8 cellular contexts compared by ENCODE assay signal in the genomic region with DNA sequence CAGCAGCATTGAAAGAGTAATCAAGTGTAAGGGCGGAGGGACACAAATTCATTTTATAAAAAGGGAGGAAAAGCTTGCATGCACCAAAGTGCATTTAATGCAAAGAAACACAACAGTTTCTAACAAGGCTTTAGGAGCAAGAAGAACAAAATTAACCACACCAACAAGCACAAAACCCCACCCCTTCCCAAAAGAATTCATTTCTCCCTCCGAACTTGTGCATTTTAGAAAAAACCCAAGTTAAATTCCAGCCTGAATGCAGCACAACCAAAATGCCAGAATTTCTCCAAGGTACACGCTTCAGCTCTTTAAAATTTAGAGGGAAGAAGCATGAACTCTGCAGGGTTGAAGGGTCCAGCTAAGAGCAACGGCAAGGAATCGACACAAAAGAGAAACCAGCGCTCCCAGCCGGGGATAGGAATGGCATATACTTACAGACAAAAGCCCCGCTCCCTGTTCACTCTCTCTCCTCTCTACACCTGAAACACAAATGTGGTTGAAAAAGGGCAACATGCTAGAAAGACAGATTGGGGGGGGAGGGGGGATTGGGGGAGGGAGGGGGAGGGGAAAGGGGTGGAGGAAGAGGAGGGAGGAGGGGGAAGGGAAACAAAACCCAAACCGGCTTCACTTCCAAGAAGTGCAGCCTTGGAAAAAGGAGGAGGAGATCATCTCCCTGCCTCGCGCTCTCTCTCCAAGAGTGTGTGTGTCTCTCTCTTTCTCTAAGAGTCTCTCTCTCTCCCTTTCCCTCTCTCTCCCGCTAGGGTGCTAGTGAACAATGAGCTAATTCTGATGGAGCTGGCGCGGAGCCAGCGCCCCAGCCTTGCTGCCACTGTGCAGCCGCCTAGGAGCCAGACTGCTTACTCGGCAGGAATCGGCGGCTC. TPM values are rescaled to one million over a fixed set of nuclear protein-coding genes. Genes with fewer than 3 reads are reported as not detected.
DNase-seq lines count a peak whose midpoint lies in the region; ATAC-seq and TF ChIP-seq lines count a peak whose summit lies in the region.

A gene with protein sequence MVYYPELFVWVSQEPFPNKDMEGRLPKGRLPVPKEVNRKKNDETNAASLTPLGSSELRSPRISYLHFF (minus strand): TSS at position 494 of the 881 bp plus-strand sequence. CDS start 1,422 bp downstream, outside the sequence.

- H3K4me2 ChIP-seq in trophoblast cell (ENCODE audit: low read length) = peak within 1 kb of the TSS; percentile 95

- 0 to 1% (median 0%) methylated on average over 19 of the region's 19 CpGs for WGBS in adipose tissue, 3 donors
- WGBS in heart left ventricle, 4 donors = 0 to 1% (median 1%) methylated on average over 16 to 19 of the region's 19 CpGs
- no CpG with 5 or more reads among the region's 19 CpGs for WGBS in trophoblast cell (ENCODE audit: extremely low coverage, insufficient coverage, insufficient read length)

- peak within 1 kb of the TSS; percentile 62 for H3K4me3 ChIP-seq in GM12864 (ENCODE audit: low read depth, low read length)
- H3K4me3 ChIP-seq in heart left ventricle = peak within 1 kb of the TSS; percentile 48 to 89 (median 70)
- peak within 1 kb of the TSS; percentile 70 for H3K4me3 ChIP-seq in trophoblast cell (ENCODE audit: low read depth, low read length)

- peak within 1 kb of the TSS; percentile 84 for H3K4ac ChIP-seq in trophoblast cell (ENCODE audit: low read depth, low read length)

- TF ChIP-seq CTCF in GM12864 (IDR thresholded peaks at IDR 0.05; ENCODE audit: low read depth, low read length, missing control alignments) (peak; percentile 58), heart left ventricle (IDR thresholded peaks at IDR 0.05) (peak in 7 of 12 donors; percentile 30 to 52 (median 45))

- H2AFZ ChIP-seq in trophoblast cell (ENCODE audit: insufficient read depth, low read length, poor library complexity) = peak within 1 kb of the TSS; percentile 80

- H2BK5ac ChIP-seq in trophoblast cell (ENCODE audit: low read depth, low read length, poor library complexity) = peak within 1 kb of the TSS; percentile 93

- peaks cover 5% of the 10 kb centered on the region for H3K79me2 ChIP-seq in trophoblast cell (ENCODE audit: control insufficient read depth, insufficient read depth, low read length, poor library complexity)

- H3K4me1 ChIP-seq in heart left ventricle = peaks cover 0 to 43% (median 29%) of the 10 kb centered on the region in 12 donors
- no peaks in the 10 kb centered on the region for H3K4me1 ChIP-seq in trophoblast cell (ENCODE audit: control insufficient read depth in 1 of 2, insufficient read depth in 2 of 2, low read length in 2 of 2)

- H2BK120ac ChIP-seq in trophoblast cell (ENCODE audit: insufficient read depth, low read length, poor library complexity) = peak within 1 kb of the TSS; percentile 91

- H3K9ac ChIP-seq in trophoblast cell (ENCODE audit: low read length) = peak within 1 kb of the TSS; percentile 94

- peaks cover 11% of the 10 kb centered on the region for H3K79me1 ChIP-seq in trophoblast cell (ENCODE audit: low read length)

- H3K9me3 ChIP-seq in heart left ventricle (no peaks in the 10 kb centered on the region), trophoblast cell (ENCODE audit: insufficient read depth, low read depth, low read length) (no peaks in the 10 kb centered on the region)

- H3K27ac ChIP-seq in adipose tissue (ENCODE audit: low read depth, low read length) = peak within 1 kb of the TSS; percentile 73
- H3K27ac ChIP-seq in heart left ventricle = peak within 1 kb of the TSS; percentile 85 to 98 (median 92)
- H3K27ac ChIP-seq in trophoblast cell (ENCODE audit: low read depth, low read length) = peak within 1 kb of the TSS; percentile 97

- intact Hi-C loops in heart left ventricle (cut with DNase I) = loop anchor here (1.0 to 10.0 kb wide), 14 partner anchors 75 to 390 kb away; no protein-coding TSS in a partner anchor

- peak within 1 kb of the TSS; percentile 90 for H3K14ac ChIP-seq in trophoblast cell (ENCODE audit: low read length)

- H3K18ac ChIP-seq in trophoblast cell (ENCODE audit: low read length) = peak within 1 kb of the TSS; percentile 99

- H4K8ac ChIP-seq in trophoblast cell (ENCODE audit: low read depth, low read length) = peak within 1 kb of the TSS; percentile 94

- peak within 1 kb of the TSS; percentile 59 for H2BK12ac ChIP-seq in trophoblast cell (ENCODE audit: low read length)

- H4K12ac ChIP-seq in trophoblast cell (ENCODE audit: low read depth, low read length) = peak within 1 kb of the TSS; percentile 99

- H4K91ac ChIP-seq in trophoblast cell (ENCODE audit: low read depth, low read length) = peak within 1 kb of the TSS; percentile 98

- H3K36me3 ChIP-seq in heart left ventricle (no peaks in the 10 kb centered on the region), trophoblast cell (ENCODE audit: control insufficient read depth in 1 of 2, insufficient read depth in 2 of 2, low read length in 2 of 2) (peaks cover 0 to 1% of the 10 kb centered on the region in 2 experiments)

- DNase-seq in GM12864 (ENCODE audit: low read depth) (peak; percentile 58), NCI-H1092 (lab: John Stamatoyannopoulos, UW) (peak; percentile 86), heart left ventricle (peak; percentile 90 to 95 (median 94)), trophoblast cell (peak; percentile 75 to 92), ureter (ENCODE audit: low spot score) (peak; percentile 88)

- no peak within 1 kb of the TSS for H3K23ac ChIP-seq in trophoblast cell (ENCODE audit: low read length)

- ATAC-seq in HG02642 (IDR thresholded peaks at IDR 0.05; ENCODE audit: poor library complexity, unreplicated experiment) = peak; percentile 67
- peak; percentile 72 for ATAC-seq in SK-N-SH treated with all-trans-retinoic acid at 6 μM for 48 hours
- ATAC-seq in heart left ventricle = peak; percentile 61 to 78 (median 75)

- H2AK5ac ChIP-seq in trophoblast cell (ENCODE audit: low read length) = peak within 1 kb of the TSS; percentile 18

- TF ChIP-seq POLR2A in heart left ventricle (IDR thresholded peaks at IDR 0.05) = no peak

- H3K27me3 ChIP-seq in heart left ventricle (no peaks in the 10 kb centered on the region), trophoblast cell (ENCODE audit: insufficient read depth, low read length) (no peaks in the 10 kb centered on the region)

TF ChIP-seq in SK-N-SH treated with all-trans-retinoic acid at 6 μM for 48 hours, 23 proteins besides CTCF, POLR2A, EP300 and RAD21 (continues in another document):
- TF ChIP-seq RARB (CRISPR knock-in tag; IDR thresholded peaks at IDR 0.05) (no peak), ZNF565 (CRISPR knock-in tag; conservative IDR thresholded peaks at IDR 0.05; ENCODE audit: low read depth) (no peak), SNAI2 (CRISPR knock-in tag; IDR thresholded peaks at IDR 0.05) (no peak), ESRRG (CRISPR knock-in tag; IDR thresholded peaks at IDR 0.05) (0 out of 2 replicates have a peak, but pooled peaks have one; percentile 49), GLIS3 (CRISPR knock-in tag; IDR thresholded peaks at IDR 0.05) (peak; percentile 60; the same call in 1 of the 2 replicates)
- TF ChIP-seq, protein P1, sequence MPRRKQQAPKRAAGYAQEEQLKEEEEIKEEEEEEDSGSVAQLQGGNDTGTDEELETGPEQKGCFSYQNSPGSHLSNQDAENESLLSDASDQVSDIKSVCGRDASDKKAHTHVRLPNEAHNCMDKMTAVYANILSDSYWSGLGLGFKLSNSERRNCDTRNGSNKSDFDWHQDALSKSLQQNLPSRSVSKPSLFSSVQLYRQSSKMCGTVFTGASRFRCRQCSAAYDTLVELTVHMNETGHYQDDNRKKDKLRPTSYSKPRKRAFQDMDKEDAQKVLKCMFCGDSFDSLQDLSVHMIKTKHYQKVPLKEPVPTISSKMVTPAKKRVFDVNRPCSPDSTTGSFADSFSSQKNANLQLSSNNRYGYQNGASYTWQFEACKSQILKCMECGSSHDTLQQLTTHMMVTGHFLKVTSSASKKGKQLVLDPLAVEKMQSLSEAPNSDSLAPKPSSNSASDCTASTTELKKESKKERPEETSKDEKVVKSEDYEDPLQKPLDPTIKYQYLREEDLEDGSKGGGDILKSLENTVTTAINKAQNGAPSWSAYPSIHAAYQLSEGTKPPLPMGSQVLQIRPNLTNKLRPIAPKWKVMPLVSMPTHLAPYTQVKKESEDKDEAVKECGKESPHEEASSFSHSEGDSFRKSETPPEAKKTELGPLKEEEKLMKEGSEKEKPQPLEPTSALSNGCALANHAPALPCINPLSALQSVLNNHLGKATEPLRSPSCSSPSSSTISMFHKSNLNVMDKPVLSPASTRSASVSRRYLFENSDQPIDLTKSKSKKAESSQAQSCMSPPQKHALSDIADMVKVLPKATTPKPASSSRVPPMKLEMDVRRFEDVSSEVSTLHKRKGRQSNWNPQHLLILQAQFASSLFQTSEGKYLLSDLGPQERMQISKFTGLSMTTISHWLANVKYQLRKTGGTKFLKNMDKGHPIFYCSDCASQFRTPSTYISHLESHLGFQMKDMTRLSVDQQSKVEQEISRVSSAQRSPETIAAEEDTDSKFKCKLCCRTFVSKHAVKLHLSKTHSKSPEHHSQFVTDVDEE (CRISPR knock-in tag; IDR thresholded peaks at IDR 0.05) = peak; percentile 63; the same call in 1 of the 2 replicates
- TF ChIP-seq, protein P2, sequence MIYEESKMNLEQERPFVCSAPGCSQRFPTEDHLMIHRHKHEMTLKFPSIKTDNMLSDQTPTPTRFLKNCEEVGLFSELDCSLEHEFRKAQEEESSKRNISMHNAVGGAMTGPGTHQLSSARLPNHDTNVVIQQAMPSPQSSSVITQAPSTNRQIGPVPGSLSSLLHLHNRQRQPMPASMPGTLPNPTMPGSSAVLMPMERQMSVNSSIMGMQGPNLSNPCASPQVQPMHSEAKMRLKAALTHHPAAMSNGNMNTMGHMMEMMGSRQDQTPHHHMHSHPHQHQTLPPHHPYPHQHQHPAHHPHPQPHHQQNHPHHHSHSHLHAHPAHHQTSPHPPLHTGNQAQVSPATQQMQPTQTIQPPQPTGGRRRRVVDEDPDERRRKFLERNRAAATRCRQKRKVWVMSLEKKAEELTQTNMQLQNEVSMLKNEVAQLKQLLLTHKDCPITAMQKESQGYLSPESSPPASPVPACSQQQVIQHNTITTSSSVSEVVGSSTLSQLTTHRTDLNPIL (CRISPR knock-in tag; IDR thresholded peaks at IDR 0.05; ENCODE audit: low read depth) = no peak

RNA-seq across cellular contexts. Expression of the gene that starts here (rescaled TPM):
- polyA plus RNA-seq in adipose tissue (10 to 100 TPM in 1 of 3 donors, 1 to 10 TPM in 2; 4.9 to 11.6 (median 6.8) TPM), heart left ventricle (10 to 100 TPM; 20.0 to 25.8 TPM)
- total RNA-seq in heart left ventricle (10 to 100 TPM in 8 of 9 donors, 1 to 10 TPM in 1; 8.1 to 71.8 (median 43.3) TPM), ureter (8.5 TPM)
- 166 and 175 TPM in 2 replicates for polyA plus RNA-seq in trophoblast cell (2013)

Comparison
In these comparisons a context has a peak if more than half of its experiments do, and no peak if none do; other contexts are left out.
1. Peak in every context shown above with its lines: DNase-seq, ATAC-seq, H3K4me3 ChIP-seq and H3K27ac ChIP-seq.